30 cellular contexts compared by ENCODE assay signal in the genomic region with DNA sequence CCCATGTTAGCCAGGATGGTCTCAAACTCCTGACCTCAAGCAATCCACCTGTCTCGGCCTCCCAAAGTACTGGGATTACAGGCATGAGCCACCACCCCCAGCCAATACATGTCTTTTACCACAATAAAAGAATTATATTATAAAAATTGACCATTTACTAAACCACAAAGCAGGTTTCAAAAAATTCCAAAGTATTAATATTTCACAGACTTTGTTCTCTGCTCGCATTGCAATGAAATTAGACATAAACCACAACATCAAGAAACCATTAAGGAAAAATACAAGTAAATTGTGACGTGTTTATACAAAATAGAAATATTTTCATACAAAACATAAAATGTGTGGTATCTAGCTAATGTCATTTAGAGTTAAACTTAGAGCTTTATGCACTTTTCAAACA.
"Had no signal": no experiment of that assay in that cellular context is flagged by ENCODE, and none has a peak within 500 bp of the region (broad histone marks: within the 10 kb centered on the region; RNA-seq: fewer than 3 reads in every experiment).

No MANE protein-coding gene starts in this region.

- H3K4me3 ChIP-seq: pancreas, psoas muscle, right lobe of liver, sigmoid colon, suprapubic skin, testis, tibial artery, transverse colon, upper lobe of right lung, uterus had no signal

- H3K36me3 Mint-ChIP-seq: naive thymus-derived CD8-positive, alpha-beta T cell; natural killer cell treated with Interleukin-12 subunit alpha and Interleukin-12 subunit beta and Interleukin-15 and Interleukin-18, amount 100 ng/mL, for 72 hours; stimulated activated memory B cell treated with anti-CD40 and anti-IgM and Interleukin-4, amounts not matched to agents 10 μg/mL and 1 μg/mL and 100 μg/mL, for 72 hours; type B pancreatic cell had no signal

- H3K4me3 Mint-ChIP-seq: naive thymus-derived CD8-positive, alpha-beta T cell; natural killer cell treated with Interleukin-12 subunit alpha and Interleukin-12 subunit beta and Interleukin-15 and Interleukin-18, amount 100 ng/mL, for 72 hours; nephron progenitor cell; neural crest cell; stimulated activated memory B cell treated with anti-CD40 and anti-IgM and Interleukin-4, amounts not matched to agents 10 μg/mL and 1 μg/mL and 100 μg/mL, for 72 hours; stimulated activated naive CD8-positive, alpha-beta T cell treated with anti-CD3 and anti-CD28 coated beads, Interleukin-15, amount 100 ng/mL, for 72 hours; type B pancreatic cell had no signal

- H3K27ac Mint-ChIP-seq: naive thymus-derived CD8-positive, alpha-beta T cell; natural killer cell treated with Interleukin-12 subunit alpha and Interleukin-12 subunit beta and Interleukin-15 and Interleukin-18, amount 100 ng/mL, for 72 hours; nephron progenitor cell; progenitor cell of endocrine pancreas; stimulated activated memory B cell treated with anti-CD40 and anti-IgM and Interleukin-4, amounts not matched to agents 10 μg/mL and 1 μg/mL and 100 μg/mL, for 72 hours; stimulated activated naive CD8-positive, alpha-beta T cell treated with anti-CD3 and anti-CD28 coated beads, Interleukin-15, amount 100 ng/mL, for 72 hours; type B pancreatic cell had no signal

- H3K9me3 Mint-ChIP-seq: naive thymus-derived CD8-positive, alpha-beta T cell; natural killer cell treated with Interleukin-12 subunit alpha and Interleukin-12 subunit beta and Interleukin-15 and Interleukin-18, amount 100 ng/mL, for 72 hours; nephron progenitor cell; neural crest cell; stimulated activated memory B cell treated with anti-CD40 and anti-IgM and Interleukin-4, amounts not matched to agents 10 μg/mL and 1 μg/mL and 100 μg/mL, for 72 hours; stimulated activated naive CD8-positive, alpha-beta T cell treated with anti-CD3 and anti-CD28 coated beads, Interleukin-15, amount 100 ng/mL, for 72 hours; type B pancreatic cell had no signal

- FAIRE-seq: pancreas, small intestine had no signal

- H3K4me1 ChIP-seq: pancreas, right lobe of liver, sigmoid colon, suprapubic skin, upper lobe of right lung, uterus had no signal

- H3K36me3 ChIP-seq: neutrophil, pancreas, right lobe of liver, sigmoid colon, suprapubic skin, tibial artery, transverse colon, upper lobe of right lung, uterus had no signal

- H3K27me3 ChIP-seq: pancreas, right lobe of liver, testis had no signal

- H3K9me3 ChIP-seq: neutrophil, pancreas, psoas muscle, right lobe of liver, sigmoid colon, suprapubic skin, testis, tibial artery, transverse colon, upper lobe of right lung, uterus had no signal

- H3K27ac ChIP-seq: neutrophil, pancreas, psoas muscle, right lobe of liver, sigmoid colon, suprapubic skin, testis, tibial artery, transverse colon, upper lobe of right lung, uterus had no signal

- DNase-seq: naive thymus-derived CD8-positive, alpha-beta T cell; nephron progenitor cell; nucleus accumbens; pancreas; posterior cingulate gyrus; psoas muscle; right cardiac atrium; right lobe of liver; sigmoid colon; small intestine; stimulated activated CD4-positive, alpha-beta T cell treated with anti-CD3 and anti-CD28 coated beads, Interleukin-15, amount 100 ng/mL, for 24 hours; stimulated activated CD4-positive, alpha-beta T cell treated with anti-CD3 and anti-CD28 coated beads, Interleukin-4, amount 100 ng/mL, for 1 hour; stimulated activated CD4-positive, alpha-beta T cell treated with anti-CD3 and anti-CD28 coated beads, Interleukin-4, amount 100 ng/mL, for 4 hours; stimulated activated CD8-positive, alpha-beta memory T cell treated with anti-CD3 and anti-CD28 coated beads, Interleukin-4, amount 100 ng/mL, for 48 hours; stimulated activated naive CD4-positive, alpha-beta T cell; stimulated activated naive CD8-positive, alpha-beta T cell treated with anti-CD3 and anti-CD28 coated beads, Interleukin-15, amount 100 ng/mL, for 72 hours; stimulated activated naive CD8-positive, alpha-beta T cell treated with anti-CD3 and anti-CD28 coated beads, Interleukin-15, Interleukin-2, amounts not matched to agents 100 U/mL and 50 U/mL, for 24 hours; substantia nigra; testis; tibial artery; transverse colon; upper lobe of right lung; uterus had no signal

- ATAC-seq: naive thymus-derived CD8-positive, alpha-beta T cell; natural killer cell treated with Interleukin-12 subunit alpha and Interleukin-12 subunit beta and Interleukin-15 and Interleukin-18, amount 100 ng/mL, for 72 hours; pancreas; psoas muscle; right cardiac atrium; right lobe of liver; stimulated activated memory B cell treated with anti-CD40 and anti-IgM and Interleukin-4, amounts not matched to agents 10 μg/mL and 1 μg/mL and 100 μg/mL, for 72 hours; stimulated activated naive CD8-positive, alpha-beta T cell treated with anti-CD3 and anti-CD28 coated beads, Interleukin-15, amount 100 ng/mL, for 72 hours; stimulated activated naive CD8-positive, alpha-beta T cell treated with anti-CD3 and anti-CD28 coated beads, Interleukin-15, Interleukin-2, amounts not matched to agents 100 U/mL and 50 U/mL, for 24 hours; upper lobe of right lung had no signal

- H3K4me1 Mint-ChIP-seq: neural crest cell had no signal
